Comparison of ENCODE assay signal across 19 cellular contexts in the genomic region with DNA sequence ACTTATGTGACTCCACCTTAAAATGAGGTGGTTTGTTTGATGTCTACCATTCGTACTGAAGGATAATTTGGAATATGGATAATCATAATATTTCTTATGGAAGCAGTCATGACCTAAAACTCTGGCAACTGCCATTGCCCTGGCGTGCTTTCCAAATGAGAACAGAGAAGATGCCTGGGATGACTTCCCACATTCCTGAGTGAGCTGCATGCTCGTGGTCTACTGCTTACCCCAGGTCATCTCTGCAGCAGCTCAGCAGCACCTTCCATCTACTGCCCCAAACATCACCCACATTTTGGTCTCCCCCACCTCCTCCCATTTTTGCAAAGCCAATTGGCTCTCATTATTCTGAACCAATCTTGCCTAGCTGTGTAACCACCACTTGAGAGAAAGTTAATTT. TPM values are rescaled to one million over a fixed set of nuclear protein-coding genes. Genes with fewer than 3 reads are reported as not detected.
DNase-seq lines count a peak whose midpoint lies in the region; ATAC-seq and TF ChIP-seq lines count a peak whose summit lies in the region.
"Had no signal": no experiment of that assay in that cellular context is flagged by ENCODE, and none has a peak within 500 bp of the region (broad histone marks: within the 10 kb centered on the region; RNA-seq: fewer than 3 reads in every experiment).

No MANE protein-coding gene starts in this region.

- no peak overlapping the region for H4K91ac ChIP-seq in IMR-90 (ENCODE audit: insufficient read depth, low read depth, low read length)

- no peaks in the 10 kb centered on the region for H4K20me1 ChIP-seq in IMR-90 (ENCODE audit: insufficient read depth, low read length)

- H3K56ac ChIP-seq in IMR-90 (ENCODE audit: extremely low read depth, insufficient read depth, low read length) = no peak overlapping the region

- no peak overlapping the region for H3K4ac ChIP-seq in IMR-90 (ENCODE audit: low read depth, low read length)

- H3K79me1 ChIP-seq in IMR-90 (ENCODE audit: low read depth in 1 of 2, low read length in 2 of 2) = no peaks in the 10 kb centered on the region

- no peaks in the 10 kb centered on the region for H3K27me3 Mint-ChIP-seq in activated T-cell treated with anti-CD3 and anti-CD28 coated beads, Interleukin-2, amount 50 U/mL, for 72 hours (ENCODE audit: low read depth)

- H3K27ac ChIP-seq in IMR-90 (ENCODE audit: insufficient read depth, low read length) = no peak overlapping the region
- H3K27ac ChIP-seq: parathyroid adenoma, WERI-Rb-1 had no signal

- 10% methylated on average over 2 of the region's 3 CpGs; no CpG with 5 or more reads in 1 of the 2 experiments for WGBS in IMR-90 (ENCODE audit: extremely low coverage in 2 of 2, insufficient read length in 1 of 2), 2 experiments

- H3K36me3 Mint-ChIP-seq in activated T-cell treated with anti-CD3 and anti-CD28 coated beads, Interleukin-2, amount 50 U/mL, for 72 hours (ENCODE audit: insufficient read depth in 2 of 2) = no peaks in the 10 kb centered on the region
- H3K36me3 Mint-ChIP-seq: activated naive CD4-positive, alpha-beta T cell treated with anti-CD3 and anti-CD28 coated beads, Interleukin-2, amount 10 ng/mL, durations not matched to agents 7 days and 5 days; CD8-positive, alpha-beta memory T cell had no signal

- no peak overlapping the region for H3K4me3 Mint-ChIP-seq in activated T-cell treated with anti-CD3 and anti-CD28 coated beads, Interleukin-2, amount 50 U/mL, for 72 hours
- H3K4me3 Mint-ChIP-seq: activated naive CD4-positive, alpha-beta T cell treated with anti-CD3 and anti-CD28 coated beads, Interleukin-2, amount 10 ng/mL, durations not matched to agents 7 days and 5 days; CD8-positive, alpha-beta memory T cell; central memory CD8-positive, alpha-beta T cell had no signal

- no peak overlapping the region for H2BK120ac ChIP-seq in IMR-90 (ENCODE audit: low read depth, low read length)

- DNase-seq in IMR-90 (peak; percentile 64), foreskin fibroblast (peak; percentile 41 to 61), mucosa of gallbladder (ENCODE audit: low spot score) (peak; percentile 47), ureter (ENCODE audit: low spot score) (peak; percentile 55), GF-D8 (lab: John Stamatoyannopoulos, UW) (no peak), pons (ENCODE audit: low spot score) (no peak)
- DNase-seq in activated T-cell treated with anti-CD3 and anti-CD28 coated beads, Interleukin-2, amount 50 U/mL, for 72 hours = no peak
- DNase-seq: activated naive CD4-positive, alpha-beta T cell treated with anti-CD3 and anti-CD28 coated beads, Interleukin-2, amount 10 ng/mL, durations not matched to agents 7 days and 5 days; CD8-positive, alpha-beta memory T cell; H7; NCI-H510A; PC-3; stimulated activated CD4-positive, alpha-beta T cell treated with anti-CD3 and anti-CD28 coated beads, Interleukin-2, amount 100 ng/mL, for 48 hours; SW 1271; WERI-Rb-1 had no signal

- no peak overlapping the region for H4K5ac ChIP-seq in IMR-90 (ENCODE audit: low read depth, low read length)

- H2BK20ac ChIP-seq in IMR-90 (ENCODE audit: low read depth, low read length) = no peak overlapping the region

- intact Hi-C loops in IMR-90 (cut with micrococcal nuclease) = no loop called here

- no peak overlapping the region for H4K8ac ChIP-seq in IMR-90 (ENCODE audit: low read depth in 2 of 2, low read length in 2 of 2)

- H2AFZ ChIP-seq in IMR-90 (replicated peaks; ENCODE audit: low read length, poor library complexity) = peak overlapping the region; percentile 60
- H2AFZ ChIP-seq: parathyroid adenoma had no signal

- H3K9me3 Mint-ChIP-seq in activated T-cell treated with anti-CD3 and anti-CD28 coated beads, Interleukin-2, amount 50 U/mL, for 72 hours = no peaks in the 10 kb centered on the region
- H3K9me3 Mint-ChIP-seq: activated naive CD4-positive, alpha-beta T cell treated with anti-CD3 and anti-CD28 coated beads, Interleukin-2, amount 10 ng/mL, durations not matched to agents 7 days and 5 days; CD8-positive, alpha-beta memory T cell; central memory CD8-positive, alpha-beta T cell had no signal

- no peak for TF ChIP-seq POLR2A in IMR-90 (IDR thresholded peaks at IDR 0.05; ENCODE audit: low read depth, low read length)

- peaks cover 4% of the 10 kb centered on the region for H3K4me1 ChIP-seq in IMR-90 (ENCODE audit: control insufficient read depth, insufficient read depth, low read length)

- H3K27me3 ChIP-seq in IMR-90 (ENCODE audit: control insufficient read depth, insufficient read depth, low read length) = peaks cover 36% of the 10 kb centered on the region

- CTCF ChIA-PET in IMR-90 (lab: Yijun Ruan, JAX) = no interaction called here

- no peak overlapping the region for H3K14ac ChIP-seq in IMR-90 (replicated peaks; ENCODE audit: low read depth, low read length)

- no peak for TF ChIP-seq CTCF in IMR-90 (conservative IDR thresholded peaks at IDR 0.05; ENCODE audit: low read depth, low read length)
- no peak for TF ChIP-seq CTCF in foreskin fibroblast (IDR thresholded peaks at IDR 0.05; ENCODE audit: low read depth, low read length)

- no peak overlapping the region for H3K18ac ChIP-seq in IMR-90 (ENCODE audit: low read depth, low read length)

- no peaks in the 10 kb centered on the region for H3K36me3 ChIP-seq in IMR-90 (ENCODE audit: control insufficient read depth, insufficient read depth, low read length)
- H3K36me3 ChIP-seq: WERI-Rb-1 had no signal

- no peak overlapping the region for H3K23ac ChIP-seq in IMR-90 (ENCODE audit: low read depth, low read length)

- H2AK5ac ChIP-seq in IMR-90 (ENCODE audit: low read depth, low read length) = no peak overlapping the region

- H2BK5ac ChIP-seq in IMR-90 (ENCODE audit: low read depth, low read length, poor library complexity, severe bottlenecking) = no peak overlapping the region

- no peak overlapping the region for H3K9ac ChIP-seq in IMR-90 (ENCODE audit: low read depth, low read length)
- H3K9ac ChIP-seq: parathyroid adenoma had no signal

- POLR2A ChIA-PET in IMR-90 (lab: Charles Lee; ENCODE audit: unreplicated experiment) = no interaction called here

- no peaks in the 10 kb centered on the region for H3K4me1 Mint-ChIP-seq in activated T-cell treated with anti-CD3 and anti-CD28 coated beads, Interleukin-2, amount 50 U/mL, for 72 hours (ENCODE audit: low read depth)
- H3K4me1 Mint-ChIP-seq: activated naive CD4-positive, alpha-beta T cell treated with anti-CD3 and anti-CD28 coated beads, Interleukin-2, amount 10 ng/mL, durations not matched to agents 7 days and 5 days; CD8-positive, alpha-beta memory T cell; central memory CD8-positive, alpha-beta T cell had no signal

- dilution Hi-C loops in IMR-90 (cut with HindIII; ENCODE audit: low sequenced_read_pairs, unreplicated experiment) = no loop called here

- H3K9me3 ChIP-seq in IMR-90 (ENCODE audit: control insufficient read depth, insufficient read depth, low read length) = no peaks in the 10 kb centered on the region

- in situ Hi-C loops in IMR-90 (cut with MboI; ENCODE audit: low sequenced_read_pairs) = no loop called here

- H3K4me3 ChIP-seq in IMR-90 (ENCODE audit: insufficient read depth, low read depth, low read length) = no peak overlapping the region
- H3K4me3 ChIP-seq in foreskin fibroblast (ENCODE audit: low read depth in 1 of 2, low read length in 2 of 2) = no peak overlapping the region
- H3K4me3 ChIP-seq: K562 had no signal

- TF ChIP-seq RAD21 in IMR-90 (IDR thresholded peaks at IDR 0.05; ENCODE audit: low read length) = no peak

- no peak overlapping the region for H2AK9ac ChIP-seq in IMR-90 (replicated peaks; ENCODE audit: low read depth, low read length, poor library complexity)

- no peaks in the 10 kb centered on the region for H3K9me1 ChIP-seq in IMR-90 (ENCODE audit: insufficient read depth, low read length)

- H2BK15ac ChIP-seq in IMR-90 (ENCODE audit: low read depth, low read length) = no peak overlapping the region

- H3K4me2 ChIP-seq in IMR-90 (ENCODE audit: low read depth, low read length) = no peak overlapping the region

- no peak overlapping the region for H3K27ac Mint-ChIP-seq in activated T-cell treated with anti-CD3 and anti-CD28 coated beads, Interleukin-2, amount 50 U/mL, for 72 hours
- H3K27ac Mint-ChIP-seq: activated naive CD4-positive, alpha-beta T cell treated with anti-CD3 and anti-CD28 coated beads, Interleukin-2, amount 10 ng/mL, durations not matched to agents 7 days and 5 days; CD8-positive, alpha-beta memory T cell had no signal

- no TSS peak for BruUV-seq in IMR-90 (replicated peaks; lab: Mats Ljungman, UMichigan)

- ATAC-seq in IMR-90 (ENCODE audit: low read depth) (peak; percentile 88), HG02852 (IDR thresholded peaks at IDR 0.05; ENCODE audit: unreplicated experiment) (no peak)
- ATAC-seq in activated T-cell treated with anti-CD3 and anti-CD28 coated beads, Interleukin-2, amount 50 U/mL, for 72 hours (replicated peaks in 1 of 2) = no peak
- ATAC-seq: K562, PC-3 had no signal

TF ChIP-seq in IMR-90, 13 proteins besides CTCF, POLR2A, EP300 and RAD21:
- TF ChIP-seq RCOR1 (IDR thresholded peaks at IDR 0.05; ENCODE audit: insufficient replicate concordance, low read length) (no peak), NFE2L2 (IDR thresholded peaks at IDR 0.05; ENCODE audit: low read depth, low read length) (no peak), MAFK (IDR thresholded peaks at IDR 0.05; ENCODE audit: low read depth, low read length) (no peak), RFX5 (IDR thresholded peaks at IDR 0.05; ENCODE audit: low read depth, low read length) (no peak), BHLHE40 (IDR thresholded peaks at IDR 0.05; ENCODE audit: low read depth, low read length) (no peak), MXI1 (IDR thresholded peaks at IDR 0.05; ENCODE audit: borderline replicate concordance, low read depth, low read length) (no peak)
- TF ChIP-seq, protein P1, sequence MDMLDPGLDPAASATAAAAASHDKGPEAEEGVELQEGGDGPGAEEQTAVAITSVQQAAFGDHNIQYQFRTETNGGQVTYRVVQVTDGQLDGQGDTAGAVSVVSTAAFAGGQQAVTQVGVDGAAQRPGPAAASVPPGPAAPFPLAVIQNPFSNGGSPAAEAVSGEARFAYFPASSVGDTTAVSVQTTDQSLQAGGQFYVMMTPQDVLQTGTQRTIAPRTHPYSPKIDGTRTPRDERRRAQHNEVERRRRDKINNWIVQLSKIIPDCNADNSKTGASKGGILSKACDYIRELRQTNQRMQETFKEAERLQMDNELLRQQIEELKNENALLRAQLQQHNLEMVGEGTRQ (IDR thresholded peaks at IDR 0.05; ENCODE audit: low read depth, low read length) = no peak

RNA-seq across cellular contexts. Expression of gene LYZL1, which starts 40.1 kb away (rescaled TPM):
- total RNA-seq in IMR-90 (2012; rRNA removed) (not detected in 2 replicates), mucosa of gallbladder (not detected), ureter (not detected)
- not detected in 2 replicates for polyA plus RNA-seq in IMR-90 (2012; rRNA removed)
- not detected in 2 replicates for polyA plus RNA-seq in IMR-90 (2012; cell fraction: cytosol; rRNA removed)
- polyA plus RNA-seq in IMR-90 (2012; cell fraction: nucleus; rRNA removed; ENCODE audit: low replicate concordance) = not detected in 2 replicates
- not detected for total RNA-seq in activated T-cell treated with anti-CD3 and anti-CD28 coated beads, Interleukin-2, amount 50 U/mL, for 72 hours
- total RNA-seq: CD8-positive, alpha-beta memory T cell; H7; K562; PC-3 had no signal
- polyA plus RNA-seq: CD8-positive, alpha-beta memory T cell; K562 had no signal

Comparison
In these comparisons a context has a peak if more than half of its experiments do, and no peak if none do; other contexts are left out.
1. DNase-seq: peak in IMR-90 (single experiment), foreskin fibroblast (2 of 2), mucosa of gallbladder (single experiment) and ureter (single experiment); none in GF-D8 (single experiment), pons (single experiment) and activated T-cell treated with anti-CD3 and anti-CD28 coated beads, Interleukin-2, amount 50 U/mL, for 72 hours (0 of 2).